ENCODE assay signal across 17 cellular contexts in the genomic region with DNA sequence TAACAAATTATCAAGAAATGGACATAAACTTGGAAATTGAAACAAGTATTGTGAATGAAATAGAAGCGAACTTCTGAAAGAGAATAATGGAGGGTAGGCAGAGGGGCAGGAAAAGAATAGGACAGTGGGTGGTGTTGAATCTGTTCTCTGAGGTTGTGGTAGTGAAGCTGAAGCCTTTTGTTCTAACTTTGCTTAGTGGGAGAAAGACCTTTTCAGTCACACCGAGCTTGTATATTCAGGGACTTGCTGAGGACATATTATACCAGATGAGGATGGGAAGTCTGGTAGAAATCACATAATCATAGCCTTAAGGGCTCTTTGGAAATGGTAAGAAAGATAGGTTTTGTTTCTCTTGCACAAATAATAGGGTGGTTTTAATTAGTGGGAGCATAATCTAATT.
"Had no signal": no experiment of that assay in that cellular context is flagged by ENCODE, and none has a peak within 500 bp of the region (broad histone marks: within the 10 kb centered on the region; RNA-seq: fewer than 3 reads in every experiment).

No MANE protein-coding gene starts in this region.

- H3K27me3 Mint-ChIP-seq: effector memory CD8-positive, alpha-beta T cell; naive thymus-derived CD4-positive, alpha-beta T cell had no signal

- H3K27ac Mint-ChIP-seq: effector memory CD8-positive, alpha-beta T cell; naive thymus-derived CD4-positive, alpha-beta T cell had no signal

- DNase-seq: effector memory CD8-positive, alpha-beta T cell; esophagus squamous epithelium; foreskin fibroblast; glutamatergic neuron; left colon; left ventricle myocardium superior; mesendoderm; naive thymus-derived CD4-positive, alpha-beta T cell; nucleus accumbens; ovary; right cardiac atrium; small intestine; stimulated activated CD4-positive, alpha-beta T cell treated with anti-CD3 and anti-CD28 coated beads, Interleukin-12 subunit alpha, Interleukin-12 subunit beta, amount 100 ng/mL, for 4 hours; stimulated activated naive CD4-positive, alpha-beta T cell treated with Interleukin-2 at 50 U/mL for 16 hours; trophoblast cell had no signal

- H3K4me1 Mint-ChIP-seq: naive thymus-derived CD4-positive, alpha-beta T cell had no signal

- H3K27me3 ChIP-seq: esophagus squamous epithelium, gastroesophageal sphincter, ovary had no signal

- H3K4me3 ChIP-seq: esophagus squamous epithelium, gastroesophageal sphincter, lung, ovary had no signal

- H3K4me3 Mint-ChIP-seq: effector memory CD8-positive, alpha-beta T cell; naive thymus-derived CD4-positive, alpha-beta T cell had no signal

- H3K27ac ChIP-seq: esophagus squamous epithelium, gastroesophageal sphincter, ovary had no signal

- H3K36me3 Mint-ChIP-seq: naive thymus-derived CD4-positive, alpha-beta T cell had no signal

- H3K9me3 ChIP-seq: esophagus squamous epithelium, gastroesophageal sphincter, ovary had no signal

- H3K4me1 ChIP-seq: esophagus squamous epithelium, gastroesophageal sphincter had no signal

- H3K36me3 ChIP-seq: esophagus squamous epithelium, gastroesophageal sphincter, ovary had no signal

- ATAC-seq: effector memory CD8-positive, alpha-beta T cell; gastroesophageal sphincter; left colon; left ventricle myocardium superior; naive thymus-derived CD4-positive, alpha-beta T cell; right cardiac atrium had no signal
